1 cellular context compared by ENCODE assay signal in genomic region chr20:45828589-45828988, GRCh38.
A peak's percentile ranks its signal among the peaks of the same experiment; 100 is the strongest.
TF ChIP-seq lines count a peak whose summit lies in the region.

No MANE protein-coding gene starts in this region.

TF ChIP-seq in HepG2, 621 proteins besides CTCF, POLR2A, EP300 and RAD21:
- TF ChIP-seq KDM6A (CRISPR knock-in tag; IDR thresholded peaks at IDR 0.05; ENCODE audit: low read depth) (no peak), SRSF9 (IDR thresholded peaks at IDR 0.05; ENCODE audit: borderline replicate concordance, insufficient read depth, low read depth, low read length, poor library complexity, severe bottlenecking) (no peak), FOXO1 (CRISPR knock-in tag; IDR thresholded peaks at IDR 0.05) (no peak), AHR (CRISPR knock-in tag; IDR thresholded peaks at IDR 0.05) (peak; percentile 33; the same call in 1 of the 2 replicates), TEAD3 (CRISPR knock-in tag; optimal IDR thresholded peaks at IDR 0.05; ENCODE audit: borderline replicate concordance) (peak; percentile 50), ZNF644 (CRISPR knock-in tag; IDR thresholded peaks at IDR 0.05; ENCODE audit: low read depth) (no peak), MYNN (CRISPR knock-in tag; IDR thresholded peaks at IDR 0.05; ENCODE audit: low read depth) (no peak), CSRNP1 (CRISPR knock-in tag; IDR thresholded peaks at IDR 0.05) (0 out of 2 replicates have a peak, but pooled peaks have one; percentile 33), RAD51 (IDR thresholded peaks at IDR 0.05; ENCODE audit: borderline replicate concordance) (no peak), ZNF580 (CRISPR knock-in tag; IDR thresholded peaks at IDR 0.05; ENCODE audit: borderline replicate concordance, low read depth) (0 out of 2 replicates have a peak, but pooled peaks have one; percentile 1), TARDBP (CRISPR knock-in tag; IDR thresholded peaks at IDR 0.05) (peak; percentile 39; the same call in 1 of the 2 replicates), ATF2 (CRISPR knock-in tag; IDR thresholded peaks at IDR 0.05) (no peak)
